Comparison of ENCODE assay signal across 1 cellular context in genomic region chr1:56639210-56639609, GRCh38.
TF ChIP-seq lines count a peak whose summit lies in the region.

No MANE protein-coding gene starts in this region.

TF ChIP-seq in HepG2, 621 proteins besides CTCF, POLR2A, EP300 and RAD21 (continued from another document):
- TF ChIP-seq FOXP4 (CRISPR knock-in tag; IDR thresholded peaks at IDR 0.05), result peak; percentile 55; the same call in 1 of the 2 replicates
- TF ChIP-seq TCF7 (IDR thresholded peaks at IDR 0.05; ENCODE audit: low read depth), result peak; percentile 90
- TF ChIP-seq ZNF292 (CRISPR knock-in tag; IDR thresholded peaks at IDR 0.05; ENCODE audit: borderline replicate concordance, low read depth), result no peak
- 0 out of 2 replicates have a peak, but pooled peaks have one; percentile 19 for TF ChIP-seq ELF3 (CRISPR knock-in tag; IDR thresholded peaks at IDR 0.05)
- peak; percentile 79 for TF ChIP-seq NFIC (IDR thresholded peaks at IDR 0.05; ENCODE audit: low read length)
- TF ChIP-seq NR3C1 (CRISPR knock-in tag; IDR thresholded peaks at IDR 0.05), result no peak
- peak; percentile 89 for TF ChIP-seq MIXL1 (CRISPR knock-in tag; IDR thresholded peaks at IDR 0.05)
- TF ChIP-seq CREM (IDR thresholded peaks at IDR 0.05), result peak; percentile 67
- no peak for TF ChIP-seq CREM (CRISPR knock-in tag; IDR thresholded peaks at IDR 0.05)
- TF ChIP-seq MED1 (CRISPR knock-in tag; IDR thresholded peaks at IDR 0.05), result peak; percentile 34; the same call in 1 of the 2 replicates
- TF ChIP-seq TBX3 (IDR thresholded peaks at IDR 0.05; ENCODE audit: borderline replicate concordance), result peak; percentile 79; the same call in 1 of the 2 replicates
- TF ChIP-seq, protein P1, sequence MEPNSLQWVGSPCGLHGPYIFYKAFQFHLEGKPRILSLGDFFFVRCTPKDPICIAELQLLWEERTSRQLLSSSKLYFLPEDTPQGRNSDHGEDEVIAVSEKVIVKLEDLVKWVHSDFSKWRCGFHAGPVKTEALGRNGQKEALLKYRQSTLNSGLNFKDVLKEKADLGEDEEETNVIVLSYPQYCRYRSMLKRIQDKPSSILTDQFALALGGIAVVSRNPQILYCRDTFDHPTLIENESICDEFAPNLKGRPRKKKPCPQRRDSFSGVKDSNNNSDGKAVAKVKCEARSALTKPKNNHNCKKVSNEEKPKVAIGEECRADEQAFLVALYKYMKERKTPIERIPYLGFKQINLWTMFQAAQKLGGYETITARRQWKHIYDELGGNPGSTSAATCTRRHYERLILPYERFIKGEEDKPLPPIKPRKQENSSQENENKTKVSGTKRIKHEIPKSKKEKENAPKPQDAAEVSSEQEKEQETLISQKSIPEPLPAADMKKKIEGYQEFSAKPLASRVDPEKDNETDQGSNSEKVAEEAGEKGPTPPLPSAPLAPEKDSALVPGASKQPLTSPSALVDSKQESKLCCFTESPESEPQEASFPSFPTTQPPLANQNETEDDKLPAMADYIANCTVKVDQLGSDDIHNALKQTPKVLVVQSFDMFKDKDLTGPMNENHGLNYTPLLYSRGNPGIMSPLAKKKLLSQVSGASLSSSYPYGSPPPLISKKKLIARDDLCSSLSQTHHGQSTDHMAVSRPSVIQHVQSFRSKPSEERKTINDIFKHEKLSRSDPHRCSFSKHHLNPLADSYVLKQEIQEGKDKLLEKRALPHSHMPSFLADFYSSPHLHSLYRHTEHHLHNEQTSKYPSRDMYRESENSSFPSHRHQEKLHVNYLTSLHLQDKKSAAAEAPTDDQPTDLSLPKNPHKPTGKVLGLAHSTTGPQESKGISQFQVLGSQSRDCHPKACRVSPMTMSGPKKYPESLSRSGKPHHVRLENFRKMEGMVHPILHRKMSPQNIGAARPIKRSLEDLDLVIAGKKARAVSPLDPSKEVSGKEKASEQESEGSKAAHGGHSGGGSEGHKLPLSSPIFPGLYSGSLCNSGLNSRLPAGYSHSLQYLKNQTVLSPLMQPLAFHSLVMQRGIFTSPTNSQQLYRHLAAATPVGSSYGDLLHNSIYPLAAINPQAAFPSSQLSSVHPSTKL (CRISPR knock-in tag; IDR thresholded peaks at IDR 0.05), result peak; percentile 83
- no peak for TF ChIP-seq ETV6 (CRISPR knock-in tag; conservative IDR thresholded peaks at IDR 0.05)
- TF ChIP-seq FOXO1 (CRISPR knock-in tag; IDR thresholded peaks at IDR 0.05), result peak; percentile 30; the same call in 1 of the 2 replicates
- peak; percentile 67; the same call in 1 of the 2 replicates for TF ChIP-seq KAT2B (IDR thresholded peaks at IDR 0.05; ENCODE audit: borderline replicate concordance, low read depth, low read length)
- TF ChIP-seq SAP130 (CRISPR knock-in tag; IDR thresholded peaks at IDR 0.05; ENCODE audit: low read depth), result peak; percentile 43; the same call in 1 of the 2 replicates
- no peak for TF ChIP-seq SOX13 (IDR thresholded peaks at IDR 0.05)
- TF ChIP-seq SOX13 (CRISPR knock-in tag; conservative IDR thresholded peaks at IDR 0.05 in 1 of 2, IDR thresholded peaks at IDR 0.05 in 1 of 2), result peak in 1 of 2 experiments; percentile 67; a peak in 2 of 4 replicates
- peak; percentile 21; the same call in 1 of the 2 replicates for TF ChIP-seq GATA4 (IDR thresholded peaks at IDR 0.05; ENCODE audit: borderline replicate concordance, low read depth)
- no peak for TF ChIP-seq MAFF (IDR thresholded peaks at IDR 0.05; ENCODE audit: low read depth, low read length)
- TF ChIP-seq BCL6 (CRISPR knock-in tag; IDR thresholded peaks at IDR 0.05), result peak; percentile 62
- peak; percentile 40 for TF ChIP-seq SKI (IDR thresholded peaks at IDR 0.05; ENCODE audit: partially characterized antibody)
- TF ChIP-seq GATAD2A (CRISPR knock-in tag; IDR thresholded peaks at IDR 0.05), result peak; percentile 58
- no peak for TF ChIP-seq AGO2 (optimal IDR thresholded peaks at IDR 0.05; ENCODE audit: low read depth, low read length)
- TF ChIP-seq ADNP (CRISPR knock-in tag; IDR thresholded peaks at IDR 0.05), result no peak
